Comparison of ENCODE assay signal across 16 cellular contexts in genomic region chrX:20248592-20249192, GRCh38. TPM values are rescaled to one million over a fixed set of nuclear protein-coding genes. Genes with fewer than 3 reads are reported as not detected.
A peak's percentile ranks its signal among the peaks of the same experiment; 100 is the strongest.
DNase-seq lines count a peak whose midpoint lies in the region; ATAC-seq and TF ChIP-seq lines count a peak whose summit lies in the region.
"Had no signal": no experiment of that assay in that cellular context is flagged by ENCODE, and none has a peak within 500 bp of the region (broad histone marks: within the 10 kb centered on the region; RNA-seq: fewer than 3 reads in every experiment).

No MANE protein-coding gene starts in this region.

- H3K36me3 Mint-ChIP-seq in activated naive CD8-positive, alpha-beta T cell treated with anti-CD3 and anti-CD28 coated beads, Interleukin-2, amount 10 ng/mL, durations not matched to agents 7 days and 5 days = peaks cover 9% of the 10 kb centered on the region
- H3K36me3 Mint-ChIP-seq in activated naive CD8-positive, alpha-beta T cell treated with anti-CD3 and anti-CD28 coated beads for 36 hours = peaks cover 13% of the 10 kb centered on the region
- peaks cover 10% of the 10 kb centered on the region for H3K36me3 Mint-ChIP-seq in activated CD4-positive, alpha-beta memory T cell treated with anti-CD3 and anti-CD28 coated beads, Interleukin-2, amount 10 ng/mL, durations not matched to agents 7 days and 5 days (ENCODE audit: low read depth)
- peaks cover 6% of the 10 kb centered on the region for H3K36me3 Mint-ChIP-seq in natural killer cell treated with Interleukin-12 subunit alpha and Interleukin-12 subunit beta and Interleukin-15 and Interleukin-18, amount 100 ng/mL, for 72 hours

- no peak overlapping the region for H3K27ac ChIP-seq in DND-41 (ENCODE audit: low read length)
- H3K27ac ChIP-seq: BLaER1 treated with 17β-estradiol and CSF1 and Interleukin-3, amounts not matched to agents 10 nM and 100 nM; PC-9; SJSA1 had no signal

- H3K36me3 ChIP-seq in DND-41 (ENCODE audit: insufficient read depth, low read length) = peaks cover 8% of the 10 kb centered on the region; the same call in 1 of the 2 replicates
- H3K36me3 ChIP-seq: SJSA1 had no signal

- H3K9me3 Mint-ChIP-seq in activated naive CD8-positive, alpha-beta T cell treated with anti-CD3 and anti-CD28 coated beads, Interleukin-2, amount 10 ng/mL, durations not matched to agents 7 days and 5 days = no peaks in the 10 kb centered on the region
- H3K9me3 Mint-ChIP-seq in activated naive CD8-positive, alpha-beta T cell treated with anti-CD3 and anti-CD28 coated beads for 36 hours = no peaks in the 10 kb centered on the region
- H3K9me3 Mint-ChIP-seq in activated CD4-positive, alpha-beta memory T cell treated with anti-CD3 and anti-CD28 coated beads, Interleukin-2, amount 10 ng/mL, durations not matched to agents 7 days and 5 days = no peaks in the 10 kb centered on the region
- H3K9me3 Mint-ChIP-seq in natural killer cell treated with Interleukin-12 subunit alpha and Interleukin-12 subunit beta and Interleukin-15 and Interleukin-18, amount 100 ng/mL, for 72 hours = no peaks in the 10 kb centered on the region

- POLR2A ChIA-PET in activated naive CD8-positive, alpha-beta T cell treated with anti-CD3 and anti-CD28 coated beads, Interleukin-2, amount 10 ng/mL, durations not matched to agents 7 days and 5 days (lab: Charles Lee) = no interaction called here
- POLR2A ChIA-PET in activated CD4-positive, alpha-beta memory T cell treated with anti-CD3 and anti-CD28 coated beads, Interleukin-2, amount 10 ng/mL, durations not matched to agents 7 days and 5 days (lab: Charles Lee) = interaction anchor here (1.6 kb wide), 1 partner anchor 107 kb away, joined by 3 read pairs; the partner anchor contains the start of gene EIF1AX

- no peak overlapping the region for H2AFZ ChIP-seq in DND-41 (ENCODE audit: low read depth, low read length)
- H2AFZ ChIP-seq: PC-9 had no signal

- peaks cover 20% of the 10 kb centered on the region for H3K4me1 Mint-ChIP-seq in activated naive CD8-positive, alpha-beta T cell treated with anti-CD3 and anti-CD28 coated beads, Interleukin-2, amount 10 ng/mL, durations not matched to agents 7 days and 5 days
- H3K4me1 Mint-ChIP-seq in activated naive CD8-positive, alpha-beta T cell treated with anti-CD3 and anti-CD28 coated beads for 36 hours = peaks cover 25% of the 10 kb centered on the region
- peaks cover 30% of the 10 kb centered on the region for H3K4me1 Mint-ChIP-seq in activated CD4-positive, alpha-beta memory T cell treated with anti-CD3 and anti-CD28 coated beads, Interleukin-2, amount 10 ng/mL, durations not matched to agents 7 days and 5 days
- peaks cover 18 to 32% of the 10 kb centered on the region in 2 donors for H3K4me1 Mint-ChIP-seq in natural killer cell treated with Interleukin-12 subunit alpha and Interleukin-12 subunit beta and Interleukin-15 and Interleukin-18, amount 100 ng/mL, for 72 hours (ENCODE audit: low read depth in 2 of 2)

- no peak overlapping the region for H3K4me2 ChIP-seq in DND-41 (ENCODE audit: insufficient read depth, low read length)
- H3K4me2 ChIP-seq: BLaER1 treated with 17β-estradiol and CSF1 and Interleukin-3, amounts not matched to agents 10 nM and 100 nM; PC-9 had no signal

- peaks cover 90% of the 10 kb centered on the region for H3K79me2 ChIP-seq in DND-41 (ENCODE audit: insufficient read depth, low read length)

- no peak overlapping the region for H3K9ac ChIP-seq in DND-41 (ENCODE audit: low read depth, low read length)
- H3K9ac ChIP-seq: BLaER1 treated with 17β-estradiol and CSF1 and Interleukin-3, amounts not matched to agents 10 nM and 100 nM had no signal

- no peaks in the 10 kb centered on the region for H3K9me3 ChIP-seq in DND-41 (ENCODE audit: insufficient read depth, low read length, severe bottlenecking)
- H3K9me3 ChIP-seq: SJSA1 had no signal

- H3K4me3 Mint-ChIP-seq in activated naive CD8-positive, alpha-beta T cell treated with anti-CD3 and anti-CD28 coated beads, Interleukin-2, amount 10 ng/mL, durations not matched to agents 7 days and 5 days = no peak overlapping the region
- H3K4me3 Mint-ChIP-seq in activated naive CD8-positive, alpha-beta T cell treated with anti-CD3 and anti-CD28 coated beads for 36 hours = no peak overlapping the region
- no peak overlapping the region for H3K4me3 Mint-ChIP-seq in activated CD4-positive, alpha-beta memory T cell treated with anti-CD3 and anti-CD28 coated beads, Interleukin-2, amount 10 ng/mL, durations not matched to agents 7 days and 5 days
- no peak overlapping the region for H3K4me3 Mint-ChIP-seq in natural killer cell treated with Interleukin-12 subunit alpha and Interleukin-12 subunit beta and Interleukin-15 and Interleukin-18, amount 100 ng/mL, for 72 hours

- H4K20me1 ChIP-seq in DND-41 (ENCODE audit: insufficient read depth, low read length) = peaks cover 7% of the 10 kb centered on the region

- no peak for DNase-seq in activated naive CD8-positive, alpha-beta T cell treated with anti-CD3 and anti-CD28 coated beads, Interleukin-2, amount 10 ng/mL, durations not matched to agents 7 days and 5 days
- no peak for DNase-seq in activated naive CD8-positive, alpha-beta T cell treated with anti-CD3 and anti-CD28 coated beads for 36 hours
- DNase-seq in DND-41 = no peak
- no peak for DNase-seq in activated CD4-positive, alpha-beta memory T cell treated with anti-CD3 and anti-CD28 coated beads, Interleukin-2, amount 10 ng/mL, durations not matched to agents 7 days and 5 days
- no peak for DNase-seq in natural killer cell treated with Interleukin-12 subunit alpha and Interleukin-12 subunit beta and Interleukin-15 and Interleukin-18, amount 100 ng/mL, for 72 hours (ENCODE audit: low spot score)
- no peak for DNase-seq in activated effector memory CD4-positive, alpha-beta T cell treated with Interleukin-2 at 50 U/mL for 16 hours
- DNase-seq: DMS153, Karpas-422, NCI-H1417 treated with DMSO at 0.1 percent for 48 hours, NCI-H1930, NCI-H345, NCI-H524 treated with DMSO at 0.1 percent for 48 hours, PC-9 had no signal

- ATAC-seq in activated naive CD8-positive, alpha-beta T cell treated with anti-CD3 and anti-CD28 coated beads, Interleukin-2, amount 10 ng/mL, durations not matched to agents 7 days and 5 days (ENCODE audit: low read depth) = peak; percentile 59
- ATAC-seq in DND-41 (ENCODE audit: insufficient read depth, low read depth) (peak; percentile 65; the same call in 1 of the 3 replicates), GM19455 (IDR thresholded peaks at IDR 0.05; ENCODE audit: unreplicated experiment) (no peak)
- no peak for ATAC-seq in natural killer cell treated with Interleukin-12 subunit alpha and Interleukin-12 subunit beta and Interleukin-15 and Interleukin-18, amount 100 ng/mL, for 72 hours

- TF ChIP-seq CTCF in DND-41 (IDR thresholded peaks at IDR 0.05; ENCODE audit: borderline replicate concordance, extremely low read depth, low read length, poor library complexity, severe bottlenecking) = no peak

- CTCF ChIA-PET in activated CD4-positive, alpha-beta memory T cell treated with anti-CD3 and anti-CD28 coated beads, Interleukin-2, amount 10 ng/mL, durations not matched to agents 7 days and 5 days (lab: Charles Lee) = no interaction called here

- H3K4me3 ChIP-seq in DND-41 (ENCODE audit: low read depth in 1 of 2, low read length in 2 of 2) = no peak overlapping the region
- H3K4me3 ChIP-seq: BLaER1 treated with 17β-estradiol and CSF1 and Interleukin-3, amounts not matched to agents 10 nM and 100 nM; PC-9; SJSA1 had no signal

- 0 out of 2 replicates have a peak, but pooled peaks cover 2% of the 10 kb centered on the region for H3K4me1 ChIP-seq in DND-41 (ENCODE audit: insufficient read depth, low read length)

- peak overlapping the region; percentile 7 for H3K27ac Mint-ChIP-seq in activated naive CD8-positive, alpha-beta T cell treated with anti-CD3 and anti-CD28 coated beads, Interleukin-2, amount 10 ng/mL, durations not matched to agents 7 days and 5 days
- H3K27ac Mint-ChIP-seq in activated naive CD8-positive, alpha-beta T cell treated with anti-CD3 and anti-CD28 coated beads for 36 hours = no peak overlapping the region
- peak overlapping the region; percentile 26 for H3K27ac Mint-ChIP-seq in activated CD4-positive, alpha-beta memory T cell treated with anti-CD3 and anti-CD28 coated beads, Interleukin-2, amount 10 ng/mL, durations not matched to agents 7 days and 5 days
- H3K27ac Mint-ChIP-seq in natural killer cell treated with Interleukin-12 subunit alpha and Interleukin-12 subunit beta and Interleukin-15 and Interleukin-18, amount 100 ng/mL, for 72 hours = peak overlapping the region; percentile 35 to 58

- no peaks in the 10 kb centered on the region for H3K27me3 ChIP-seq in DND-41 (ENCODE audit: insufficient read depth, low read length, poor library complexity)
- H3K27me3 ChIP-seq: BLaER1 treated with 17β-estradiol and CSF1 and Interleukin-3, amounts not matched to agents 10 nM and 100 nM; SJSA1 had no signal

- no peaks in the 10 kb centered on the region for H3K27me3 Mint-ChIP-seq in activated naive CD8-positive, alpha-beta T cell treated with anti-CD3 and anti-CD28 coated beads, Interleukin-2, amount 10 ng/mL, durations not matched to agents 7 days and 5 days
- H3K27me3 Mint-ChIP-seq in activated naive CD8-positive, alpha-beta T cell treated with anti-CD3 and anti-CD28 coated beads for 36 hours = no peaks in the 10 kb centered on the region
- no peaks in the 10 kb centered on the region for H3K27me3 Mint-ChIP-seq in activated CD4-positive, alpha-beta memory T cell treated with anti-CD3 and anti-CD28 coated beads, Interleukin-2, amount 10 ng/mL, durations not matched to agents 7 days and 5 days
- no peaks in the 10 kb centered on the region for H3K27me3 Mint-ChIP-seq in natural killer cell treated with Interleukin-12 subunit alpha and Interleukin-12 subunit beta and Interleukin-15 and Interleukin-18, amount 100 ng/mL, for 72 hours

RNA-seq across cellular contexts. Expression of gene RPS6KA3, which starts 18.0 kb away (rescaled TPM):
- total RNA-seq in activated naive CD8-positive, alpha-beta T cell treated with anti-CD3 and anti-CD28 coated beads, Interleukin-2, amount 10 ng/mL, durations not matched to agents 7 days and 5 days = 10 to 100 TPM; 92.3 to 99.7 TPM
- total RNA-seq in activated naive CD8-positive, alpha-beta T cell treated with anti-CD3 and anti-CD28 coated beads for 36 hours = 10 to 100 TPM; 58.7 to 62.0 TPM
- 10 to 100 TPM; 76.6 to 78.0 TPM for total RNA-seq in activated CD4-positive, alpha-beta memory T cell treated with anti-CD3 and anti-CD28 coated beads, Interleukin-2, amount 10 ng/mL, durations not matched to agents 7 days and 5 days
- total RNA-seq in natural killer cell treated with Interleukin-12 subunit alpha and Interleukin-12 subunit beta and Interleukin-15 and Interleukin-18, amount 100 ng/mL, for 72 hours = 10 to 100 TPM; 64.5 to 82.4 TPM

Comparison
In these comparisons a context has a peak if more than half of its experiments do, and no peak if none do; other contexts are left out.
1. ATAC-seq: peak in activated naive CD8-positive, alpha-beta T cell treated with anti-CD3 and anti-CD28 coated beads, Interleukin-2, amount 10 ng/mL, durations not matched to agents 7 days and 5 days (single experiment) and DND-41 (single experiment); none in natural killer cell treated with Interleukin-12 subunit alpha and Interleukin-12 subunit beta and Interleukin-15 and Interleukin-18, amount 100 ng/mL, for 72 hours (0 of 2) and GM19455 (single experiment).